Comparison of ENCODE assay signal across 17 cellular contexts in genomic region chr3:177312491-177312890, GRCh38.
DNase-seq lines count a peak whose midpoint lies in the region; ATAC-seq, FAIRE-seq and TF ChIP-seq lines count a peak whose summit lies in the region.
"Had no signal": no experiment of that assay in that cellular context is flagged by ENCODE, and none has a peak within 500 bp of the region (broad histone marks: within the 10 kb centered on the region; RNA-seq: fewer than 3 reads in every experiment).

No MANE protein-coding gene starts in this region.

- peaks cover 5% of the 10 kb centered on the region for H3K36me3 Mint-ChIP-seq in activated T-cell treated with anti-CD3 and anti-CD28 coated beads, Interleukin-2, amount 50 U/mL, for 24 hours (ENCODE audit: low read depth)
- H3K36me3 Mint-ChIP-seq in nephron progenitor cell (ENCODE audit: low read depth): peaks cover 25% of the 10 kb centered on the region

- no TSS peak for BruUV-seq in Panc1 (replicated peaks; lab: Mats Ljungman, UMichigan)

- no peaks in the 10 kb centered on the region for H3K36me3 ChIP-seq in Panc1 (ENCODE audit: control insufficient read depth, insufficient read depth, low read length)
- no peaks in the 10 kb centered on the region for H3K36me3 ChIP-seq in kidney (ENCODE audit: control insufficient read depth in 1 of 2, insufficient read depth in 2 of 2, low read length in 2 of 2)
- H3K36me3 ChIP-seq: BLaER1 had no signal

- FAIRE-seq in kidney (lab: Jason Lieb, UNC): no peak
- FAIRE-seq: GM19239 had no signal

- H3K4me3 ChIP-seq in Panc1 (ENCODE audit: low read depth in 2 of 2, low read length in 2 of 2): no peak overlapping the region
- no peak overlapping the region for H3K4me3 ChIP-seq in kidney (ENCODE audit: low read length in 2 of 2)
- H3K4me3 ChIP-seq: BLaER1 had no signal

- CTCF ChIA-PET in Panc1 (lab: Charles Lee): no interaction called here

- DNase-seq in activated CD4-positive, alpha-beta T cell treated with anti-CD3 and anti-CD28 coated beads for 48 hours: peak; percentile 35
- DNase-seq in activated CD4-positive, alpha-beta T cell treated with anti-CD3 and anti-CD28 coated beads for 4 hours: no peak
- DNase-seq in activated T-cell treated with anti-CD3 and anti-CD28 coated beads, Interleukin-2, amount 50 U/mL, for 24 hours: no peak
- DNase-seq in activated T-cell treated with anti-CD3 and anti-CD28 coated beads, Interleukin-2, amount 50 U/mL, for 1 hour: no peak
- DNase-seq in Panc1 (ENCODE audit: low read depth, low spot score) (no peak), nephron progenitor cell (no peak), kidney (no peak)
- DNase-seq: 8988T; AML-193; Caco-2; CD8-positive, alpha-beta memory T cell; DMS53; GF-D8; GOT3; H9 had no signal

- no peak overlapping the region for H3K9ac ChIP-seq in kidney (ENCODE audit: low read length in 2 of 2)
- H3K9ac ChIP-seq: BLaER1 had no signal

- peak overlapping the region; percentile 3 for H3K27ac Mint-ChIP-seq in activated T-cell treated with anti-CD3 and anti-CD28 coated beads, Interleukin-2, amount 50 U/mL, for 24 hours
- H3K27ac Mint-ChIP-seq in nephron progenitor cell: peak overlapping the region; percentile 77
- H3K27ac Mint-ChIP-seq: CD8-positive, alpha-beta memory T cell; H9 had no signal

- H3K4me1 Mint-ChIP-seq in activated T-cell treated with anti-CD3 and anti-CD28 coated beads, Interleukin-2, amount 50 U/mL, for 24 hours (ENCODE audit: low read depth): peaks cover 18% of the 10 kb centered on the region
- peaks cover 4% of the 10 kb centered on the region for H3K4me1 Mint-ChIP-seq in nephron progenitor cell
- H3K4me1 Mint-ChIP-seq: H9 had no signal

- TF ChIP-seq CTCF in Panc1 (IDR thresholded peaks at IDR 0.05) (no peak), nephron progenitor cell (IDR thresholded peaks at IDR 0.05) (no peak), kidney (IDR thresholded peaks at IDR 0.05; ENCODE audit: borderline replicate concordance, extremely low read depth, insufficient read depth) (no peak)

- H3K27ac ChIP-seq in Panc1 (ENCODE audit: low read length): peak overlapping the region; percentile 59; the same call in 1 of the 2 replicates
- H3K27ac ChIP-seq in kidney (ENCODE audit: low read depth in 2 of 2, low read length in 2 of 2): no peak overlapping the region
- H3K27ac ChIP-seq: BLaER1 had no signal

- H3K27me3 Mint-ChIP-seq in activated T-cell treated with anti-CD3 and anti-CD28 coated beads, Interleukin-2, amount 50 U/mL, for 24 hours: no peaks in the 10 kb centered on the region
- H3K27me3 Mint-ChIP-seq in nephron progenitor cell (ENCODE audit: low read depth, poor library complexity): peaks cover 3% of the 10 kb centered on the region
- H3K27me3 Mint-ChIP-seq: CD8-positive, alpha-beta memory T cell had no signal

- POLR2A ChIA-PET in Panc1 (lab: Charles Lee): no interaction called here

- ATAC-seq in Panc1: no peak

- in situ Hi-C loops in Panc1 (cut with HindIII; ENCODE audit: low pct_unique_long_range_greater_than_20kb, low sequenced_read_pairs): no loop called here

- H3K9me3 Mint-ChIP-seq in activated T-cell treated with anti-CD3 and anti-CD28 coated beads, Interleukin-2, amount 50 U/mL, for 24 hours: peaks cover 15% of the 10 kb centered on the region
- H3K9me3 Mint-ChIP-seq in nephron progenitor cell: peaks cover 48% of the 10 kb centered on the region

- H3K9me3 ChIP-seq in Panc1 (ENCODE audit: control insufficient read depth, insufficient read depth, low read depth, low read length): peaks cover 8% of the 10 kb centered on the region; the same call in 1 of the 2 replicates
- H3K9me3 ChIP-seq in kidney (ENCODE audit: control insufficient read depth in 1 of 2, low read length in 2 of 2): no peaks in the 10 kb centered on the region

- H3K4me1 ChIP-seq in Panc1 (ENCODE audit: control insufficient read depth, insufficient read depth, low read length): no peaks in the 10 kb centered on the region
- no peaks in the 10 kb centered on the region for H3K4me1 ChIP-seq in kidney (ENCODE audit: control insufficient read depth in 1 of 2, insufficient read depth in 1 of 2, low read depth in 1 of 2, low read length in 2 of 2)
- H3K4me1 ChIP-seq: Caco-2 had no signal

- no peak overlapping the region for H3K4me3 Mint-ChIP-seq in activated T-cell treated with anti-CD3 and anti-CD28 coated beads, Interleukin-2, amount 50 U/mL, for 24 hours
- H3K4me3 Mint-ChIP-seq in nephron progenitor cell: no peak overlapping the region
- H3K4me3 Mint-ChIP-seq: CD8-positive, alpha-beta memory T cell; H9 had no signal

- intact Hi-C loops in Panc1 (cut with micrococcal nuclease; ENCODE audit: unreplicated experiment): no loop called here
- intact Hi-C loops in kidney (cut with DNase I): no loop called here

- no peaks in the 10 kb centered on the region for H3K27me3 ChIP-seq in Panc1 (ENCODE audit: control insufficient read depth, insufficient read depth, low read length)
- H3K27me3 ChIP-seq: BLaER1 had no signal
